28 cellular contexts compared by ENCODE assay signal in genomic region chr5:58617236-58617635, GRCh38.
"Had no signal": no experiment of that assay in that cellular context is flagged by ENCODE, and none has a peak within 500 bp of the region (broad histone marks: within the 10 kb centered on the region; RNA-seq: fewer than 3 reads in every experiment).

No MANE protein-coding gene starts in this region.

- DNase-seq: activated B cell treated with CpG ODN at 0.5 μM for 24 hours; activated CD4-positive, alpha-beta memory T cell treated with anti-CD3 and anti-CD28 coated beads, Interleukin-2, amount 10 ng/mL, durations not matched to agents 7 days and 5 days; activated CD4-positive, alpha-beta T cell treated with anti-CD3 and anti-CD28 coated beads for 36 hours; activated CD4-positive, alpha-beta T cell treated with anti-CD3 and anti-CD28 coated beads for 48 hours; activated CD4-positive, alpha-beta T cell treated with anti-CD3 and anti-CD28 coated beads, Interleukin-2, amount 10 ng/mL, durations not matched to agents 7 days and 5 days; activated CD4-positive, alpha-beta T cell treated with anti-CD3 and anti-CD28 coated beads, Interleukin-2, amount 50 U/mL, for 48 hours; activated CD4-positive, CD25-positive, alpha-beta regulatory T cell treated with anti-CD3 and anti-CD28 coated beads, Interleukin-2, amount 50 U/mL, for 72 hours; activated CD8-positive, alpha-beta memory T cell treated with anti-CD3 and anti-CD28 coated beads for 24 hours; activated CD8-positive, alpha-beta memory T cell treated with anti-CD3 and anti-CD28 coated beads, Interleukin-2, amount 10 ng/mL, durations not matched to agents 7 days and 5 days; activated CD8-positive, alpha-beta memory T cell treated with anti-CD3 and anti-CD28 coated beads, Interleukin-2, amount 50 U/mL, for 48 hours; activated CD8-positive, alpha-beta T cell treated with anti-CD3 and anti-CD28 coated beads, Interleukin-2, amount 10 ng/mL, durations not matched to agents 7 days and 5 days; activated effector memory CD4-positive, alpha-beta T cell treated with Interleukin-2 at 50 U/mL for 16 hours; activated gamma-delta T cell; activated naive CD4-positive, alpha-beta T cell treated with anti-CD3 and anti-CD28 coated beads, Interleukin-2, amount 10 ng/mL, durations not matched to agents 7 days and 5 days; activated naive CD4-positive, alpha-beta T cell treated with Interleukin-2 at 50 U/mL for 16 hours; activated naive CD8-positive, alpha-beta T cell treated with anti-CD3 and anti-CD28 coated beads, Interleukin-2, amount 10 ng/mL, durations not matched to agents 7 days and 5 days; activated naive CD8-positive, alpha-beta T cell treated with anti-CD3 and anti-CD28 coated beads, Interleukin-2, amount 50 U/mL, for 24 hours; activated T-cell treated with anti-CD3 and anti-CD28 coated beads, Interleukin-2, amount 50 U/mL, for 24 hours; activated T-cell treated with anti-CD3 and anti-CD28 coated beads, Interleukin-2, amount 50 U/mL, for 48 hours; amygdala; anterior cingulate cortex; caudate nucleus; cerebellar nuclear complex; T-helper 2 cell; T-helper 9 cell had no signal

- H3K27me3 ChIP-seq: ascending aorta, cardiac muscle cell had no signal

- H3K4me3 ChIP-seq: ascending aorta, cardiac muscle cell had no signal

- H3K36me3 ChIP-seq: ascending aorta, cardiac muscle cell had no signal

- H3K4me1 ChIP-seq: ascending aorta had no signal

- H3K9me3 ChIP-seq: ascending aorta had no signal

- H3K27ac ChIP-seq: ascending aorta, cardiac muscle cell, VCaP had no signal

- ATAC-seq: activated CD4-positive, alpha-beta T cell treated with anti-CD3 and anti-CD28 coated beads for 36 hours; activated CD8-positive, alpha-beta memory T cell treated with anti-CD3 and anti-CD28 coated beads, Interleukin-2, amount 10 ng/mL, durations not matched to agents 7 days and 5 days; activated CD8-positive, alpha-beta T cell treated with anti-CD3 and anti-CD28 coated beads, Interleukin-2, amount 10 ng/mL, durations not matched to agents 7 days and 5 days; activated naive CD8-positive, alpha-beta T cell treated with anti-CD3 and anti-CD28 coated beads, Interleukin-2, amount 50 U/mL, for 24 hours had no signal
